1 cellular context compared by ENCODE assay signal in genomic region chr14:73477618-73478266, GRCh38.
TF ChIP-seq lines count a peak whose summit lies in the region.

No MANE protein-coding gene starts in this region.

TF ChIP-seq in GM12878, 131 proteins besides CTCF, POLR2A, EP300 and RAD21 (continued from another document):
- no peak for TF ChIP-seq E4F1 (IDR thresholded peaks at IDR 0.05; ENCODE audit: borderline replicate concordance, partially characterized antibody)
- TF ChIP-seq RELA (IDR thresholded peaks at IDR 0.05; ENCODE audit: borderline replicate concordance, partially characterized antibody): no peak
- peak; percentile 44; the same call in 1 of the 2 replicates for TF ChIP-seq ZBED1 (IDR thresholded peaks at IDR 0.05; ENCODE audit: borderline replicate concordance)
- peak; percentile 100 for TF ChIP-seq GATAD2B (conservative IDR thresholded peaks at IDR 0.05; ENCODE audit: low read depth)
- peak; percentile 95 for TF ChIP-seq MEF2B (IDR thresholded peaks at IDR 0.05; ENCODE audit: partially characterized antibody, poor library complexity, severe bottlenecking)
- no peak for TF ChIP-seq REST (IDR thresholded peaks at IDR 0.05; ENCODE audit: low read depth, low read length)
- TF ChIP-seq MXI1 (IDR thresholded peaks at IDR 0.05; ENCODE audit: low read depth, low read length): no peak
- TF ChIP-seq NBN (IDR thresholded peaks at IDR 0.05): peak; percentile 83; the same call in 1 of the 2 replicates
- no peak for TF ChIP-seq TCF3 (IDR thresholded peaks at IDR 0.05; ENCODE audit: borderline replicate concordance, insufficient read depth, low read depth, low read length)
- TF ChIP-seq BMI1 (IDR thresholded peaks at IDR 0.05; ENCODE audit: borderline replicate concordance): 0 out of 2 replicates have a peak, but pooled peaks have one; percentile 10
- peak; percentile 74 for TF ChIP-seq BCL11A (IDR thresholded peaks at IDR 0.05; ENCODE audit: low read depth, low read length)
- TF ChIP-seq CHD2 (IDR thresholded peaks at IDR 0.05; ENCODE audit: borderline replicate concordance, low read depth, low read length): peak; percentile 27; the same call in 1 of the 2 replicates
- peak; percentile 85 for TF ChIP-seq ATF7 (IDR thresholded peaks at IDR 0.05; ENCODE audit: low read depth)
- TF ChIP-seq HCFC1 (IDR thresholded peaks at IDR 0.05; ENCODE audit: low read length): no peak
- no peak for TF ChIP-seq KDM1A (IDR thresholded peaks at IDR 0.05; ENCODE audit: borderline replicate concordance)
- TF ChIP-seq CHD1 (IDR thresholded peaks at IDR 0.05; ENCODE audit: low read depth, low read length): no peak
- no peak for TF ChIP-seq SMARCA5 (IDR thresholded peaks at IDR 0.05)
TF ChIP-seq in GM12878: peak in this region for 52.
